ENCODE assay signal across 36 cellular contexts in the genomic region with DNA sequence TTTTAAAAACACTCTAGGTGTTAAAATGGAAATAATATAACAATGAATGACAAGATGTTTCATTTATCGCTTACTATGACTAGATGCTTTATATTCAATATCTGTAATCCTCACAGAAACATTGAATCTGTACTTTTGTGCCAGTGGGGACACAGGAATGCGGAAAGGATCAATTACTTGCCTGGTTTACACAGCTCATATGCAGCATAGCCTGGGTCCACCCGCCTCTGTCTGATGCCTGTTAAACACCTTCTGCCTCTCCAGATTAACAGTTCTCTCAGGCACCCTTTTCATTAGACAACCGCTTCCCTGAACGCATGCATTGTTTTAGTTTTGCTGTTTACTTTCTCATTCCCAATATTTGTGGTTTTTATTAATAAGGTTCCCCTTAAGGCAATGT. TPM values are rescaled to one million over a fixed set of nuclear protein-coding genes. Genes with fewer than 3 reads are reported as not detected.
"Had no signal": no experiment of that assay in that cellular context is flagged by ENCODE, and none has a peak within 500 bp of the region (broad histone marks: within the 10 kb centered on the region; RNA-seq: fewer than 3 reads in every experiment).

No MANE protein-coding gene starts in this region.

- H3K9me3 ChIP-seq: adrenal gland had no signal

- ATAC-seq: activated CD8-positive, alpha-beta memory T cell treated with anti-CD3 and anti-CD28 coated beads, Interleukin-2, amount 10 ng/mL, durations not matched to agents 7 days and 5 days; activated CD8-positive, alpha-beta T cell treated with anti-CD3 and anti-CD28 coated beads, Interleukin-2, amount 10 ng/mL, durations not matched to agents 7 days and 5 days had no signal

- H3K27me3 ChIP-seq: adrenal gland, cardiac muscle cell had no signal

- FAIRE-seq: astrocyte, bronchial epithelial cell, TTC549 had no signal

- H3K4me3 ChIP-seq: adrenal gland, cardiac muscle cell had no signal

- DNase-seq: activated B cell treated with CpG ODN at 0.5 μM for 24 hours; activated CD4-positive, alpha-beta memory T cell treated with anti-CD3 and anti-CD28 coated beads, Interleukin-2, amount 10 ng/mL, durations not matched to agents 7 days and 5 days; activated CD4-positive, alpha-beta T cell treated with anti-CD3 and anti-CD28 coated beads for 4 hours; activated CD4-positive, alpha-beta T cell treated with anti-CD3 and anti-CD28 coated beads, Interleukin-2, amount 10 ng/mL, durations not matched to agents 7 days and 5 days; activated CD4-positive, alpha-beta T cell treated with anti-CD3 and anti-CD28 coated beads, Interleukin-2, amount 50 U/mL, for 48 hours; activated CD4-positive, CD25-positive, alpha-beta regulatory T cell treated with anti-CD3 and anti-CD28 coated beads, Interleukin-2, amount 50 U/mL, for 72 hours; activated CD8-positive, alpha-beta memory T cell treated with anti-CD3 and anti-CD28 coated beads for 24 hours; activated CD8-positive, alpha-beta memory T cell treated with anti-CD3 and anti-CD28 coated beads, Interleukin-2, amount 10 ng/mL, durations not matched to agents 7 days and 5 days; activated CD8-positive, alpha-beta memory T cell treated with anti-CD3 and anti-CD28 coated beads, Interleukin-2, amount 50 U/mL, for 48 hours; activated CD8-positive, alpha-beta T cell treated with anti-CD3 and anti-CD28 coated beads, Interleukin-2, amount 10 ng/mL, durations not matched to agents 7 days and 5 days; activated effector memory CD4-positive, alpha-beta T cell treated with Interleukin-2 at 50 U/mL for 16 hours; activated gamma-delta T cell; activated naive CD4-positive, alpha-beta T cell treated with anti-CD3 and anti-CD28 coated beads, Interleukin-2, amount 10 ng/mL, durations not matched to agents 7 days and 5 days; activated naive CD4-positive, alpha-beta T cell treated with Interleukin-2 at 50 U/mL for 16 hours; activated naive CD8-positive, alpha-beta T cell treated with anti-CD3 and anti-CD28 coated beads for 36 hours; activated T-cell treated with anti-CD3 and anti-CD28 coated beads, Interleukin-2, amount 50 U/mL, for 24 hours; activated T-cell treated with anti-CD3 and anti-CD28 coated beads, Interleukin-2, amount 50 U/mL, for 48 hours; adrenal gland; amniotic stem cell; aorta; caudate nucleus; cerebellar nuclear complex; T-helper 1 cell; T-helper 2 cell; T-helper 9 cell had no signal

- H3K36me3 Mint-ChIP-seq: activated CD8-positive, alpha-beta memory T cell treated with anti-CD3 and anti-CD28 coated beads, Interleukin-2, amount 10 ng/mL, durations not matched to agents 7 days and 5 days; activated naive CD4-positive, alpha-beta T cell treated with anti-CD3 and anti-CD28 coated beads, Interleukin-2, amount 10 ng/mL, durations not matched to agents 7 days and 5 days; activated naive CD4-positive, alpha-beta T cell treated with anti-CD3 and anti-CD28 coated beads, Interleukin-2, amount 50 U/mL, for 24 hours; activated naive CD8-positive, alpha-beta T cell treated with anti-CD3 and anti-CD28 coated beads for 36 hours; brain had no signal

- H3K4me1 Mint-ChIP-seq: activated B cell treated with CpG ODN at 0.5 μM for 24 hours; activated CD4-positive, alpha-beta memory T cell treated with anti-CD3 and anti-CD28 coated beads, Interleukin-2, amount 10 ng/mL, durations not matched to agents 7 days and 5 days; activated CD4-positive, alpha-beta T cell treated with anti-CD3 and anti-CD28 coated beads, Interleukin-2, amount 10 ng/mL, durations not matched to agents 7 days and 5 days; activated CD8-positive, alpha-beta memory T cell treated with anti-CD3 and anti-CD28 coated beads, Interleukin-2, amount 10 ng/mL, durations not matched to agents 7 days and 5 days; activated naive CD4-positive, alpha-beta T cell treated with anti-CD3 and anti-CD28 coated beads, Interleukin-2, amount 10 ng/mL, durations not matched to agents 7 days and 5 days; activated naive CD4-positive, alpha-beta T cell treated with anti-CD3 and anti-CD28 coated beads, Interleukin-2, amount 50 U/mL, for 24 hours; activated naive CD8-positive, alpha-beta T cell treated with anti-CD3 and anti-CD28 coated beads for 36 hours; central memory CD8-positive, alpha-beta T cell had no signal

- H3K27ac ChIP-seq: adrenal gland, cardiac muscle cell, VCaP had no signal

- H3K27ac Mint-ChIP-seq: activated B cell treated with CpG ODN at 0.5 μM for 24 hours; activated CD4-positive, alpha-beta memory T cell treated with anti-CD3 and anti-CD28 coated beads, Interleukin-2, amount 10 ng/mL, durations not matched to agents 7 days and 5 days; activated CD4-positive, alpha-beta T cell treated with anti-CD3 and anti-CD28 coated beads, Interleukin-2, amount 10 ng/mL, durations not matched to agents 7 days and 5 days; activated CD8-positive, alpha-beta memory T cell treated with anti-CD3 and anti-CD28 coated beads, Interleukin-2, amount 10 ng/mL, durations not matched to agents 7 days and 5 days; activated CD8-positive, alpha-beta T cell treated with anti-CD3 and anti-CD28 coated beads, Interleukin-2, amount 10 ng/mL, durations not matched to agents 7 days and 5 days; activated naive CD4-positive, alpha-beta T cell treated with anti-CD3 and anti-CD28 coated beads, Interleukin-2, amount 10 ng/mL, durations not matched to agents 7 days and 5 days; activated naive CD4-positive, alpha-beta T cell treated with anti-CD3 and anti-CD28 coated beads, Interleukin-2, amount 50 U/mL, for 24 hours; activated naive CD8-positive, alpha-beta T cell treated with anti-CD3 and anti-CD28 coated beads for 36 hours; activated T-cell treated with anti-CD3 and anti-CD28 coated beads, Interleukin-2, amount 50 U/mL, for 24 hours; activated T-helper 2 cell treated with anti-CD3 and anti-CD28 coated beads, Interferon-gamma antibody, Interleukin-2, Interleukin-4, amounts not matched to agents 10 μg/mL and 5 μg/mL and 100 μg/mL, durations not matched to agents 14 hours and 24 hours and 36 hours; brain; T-helper 1 cell treated with Interleukin-12 subunit alpha and Interleukin-12 subunit beta and Interleukin-4 antibody, amounts not matched to agents 30 μg/mL and 1 μg/mL, for 36 hours; T-helper 2 cell treated with Interferon-gamma antibody and Interleukin-4, amounts not matched to agents 5 μg/mL and 100 μg/mL, for 36 hours had no signal

- H3K9me3 Mint-ChIP-seq: activated B cell treated with CpG ODN at 0.5 μM for 24 hours; activated CD4-positive, alpha-beta memory T cell treated with anti-CD3 and anti-CD28 coated beads, Interleukin-2, amount 10 ng/mL, durations not matched to agents 7 days and 5 days; activated CD4-positive, alpha-beta T cell treated with anti-CD3 and anti-CD28 coated beads, Interleukin-2, amount 10 ng/mL, durations not matched to agents 7 days and 5 days; activated naive CD4-positive, alpha-beta T cell treated with anti-CD3 and anti-CD28 coated beads, Interleukin-2, amount 10 ng/mL, durations not matched to agents 7 days and 5 days; activated naive CD4-positive, alpha-beta T cell treated with anti-CD3 and anti-CD28 coated beads, Interleukin-2, amount 50 U/mL, for 24 hours; activated naive CD8-positive, alpha-beta T cell treated with anti-CD3 and anti-CD28 coated beads for 36 hours; activated T-cell treated with anti-CD3 and anti-CD28 coated beads, Interleukin-2, amount 50 U/mL, for 24 hours; activated T-helper 2 cell treated with anti-CD3 and anti-CD28 coated beads, Interferon-gamma antibody, Interleukin-2, Interleukin-4, amounts not matched to agents 10 μg/mL and 5 μg/mL and 100 μg/mL, durations not matched to agents 14 hours and 24 hours and 36 hours; brain; central memory CD8-positive, alpha-beta T cell; T-helper 1 cell treated with Interleukin-12 subunit alpha and Interleukin-12 subunit beta and Interleukin-4 antibody, amounts not matched to agents 30 μg/mL and 1 μg/mL, for 36 hours; T-helper 2 cell treated with Interferon-gamma antibody and Interleukin-4, amounts not matched to agents 5 μg/mL and 100 μg/mL, for 36 hours had no signal

- H3K27me3 Mint-ChIP-seq: activated naive CD4-positive, alpha-beta T cell treated with anti-CD3 and anti-CD28 coated beads, Interleukin-2, amount 50 U/mL, for 24 hours had no signal

- H3K4me1 ChIP-seq: adrenal gland had no signal

- H3K4me3 Mint-ChIP-seq: activated B cell treated with CpG ODN at 0.5 μM for 24 hours; activated CD4-positive, alpha-beta memory T cell treated with anti-CD3 and anti-CD28 coated beads, Interleukin-2, amount 10 ng/mL, durations not matched to agents 7 days and 5 days; activated CD4-positive, alpha-beta T cell treated with anti-CD3 and anti-CD28 coated beads, Interleukin-2, amount 10 ng/mL, durations not matched to agents 7 days and 5 days; activated CD8-positive, alpha-beta memory T cell treated with anti-CD3 and anti-CD28 coated beads, Interleukin-2, amount 10 ng/mL, durations not matched to agents 7 days and 5 days; activated CD8-positive, alpha-beta T cell treated with anti-CD3 and anti-CD28 coated beads, Interleukin-2, amount 10 ng/mL, durations not matched to agents 7 days and 5 days; activated naive CD4-positive, alpha-beta T cell treated with anti-CD3 and anti-CD28 coated beads, Interleukin-2, amount 10 ng/mL, durations not matched to agents 7 days and 5 days; activated naive CD4-positive, alpha-beta T cell treated with anti-CD3 and anti-CD28 coated beads, Interleukin-2, amount 50 U/mL, for 24 hours; activated naive CD8-positive, alpha-beta T cell treated with anti-CD3 and anti-CD28 coated beads for 36 hours; activated T-cell treated with anti-CD3 and anti-CD28 coated beads, Interleukin-2, amount 50 U/mL, for 24 hours; brain; central memory CD8-positive, alpha-beta T cell; T-helper 1 cell treated with Interleukin-12 subunit alpha and Interleukin-12 subunit beta and Interleukin-4 antibody, amounts not matched to agents 30 μg/mL and 1 μg/mL, for 36 hours; T-helper 2 cell treated with Interferon-gamma antibody and Interleukin-4, amounts not matched to agents 5 μg/mL and 100 μg/mL, for 36 hours had no signal

- H3K36me3 ChIP-seq: adrenal gland, cardiac muscle cell had no signal

RNA-seq across cellular contexts. Expression of gene KCNAB1, which starts 12.9 kb away (rescaled TPM):
- total RNA-seq: activated B cell treated with CpG ODN at 0.5 μM for 24 hours; activated CD4-positive, alpha-beta memory T cell treated with anti-CD3 and anti-CD28 coated beads, Interleukin-2, amount 10 ng/mL, durations not matched to agents 7 days and 5 days; activated CD4-positive, alpha-beta T cell treated with anti-CD3 and anti-CD28 coated beads, Interleukin-2, amount 10 ng/mL, durations not matched to agents 7 days and 5 days; activated naive CD8-positive, alpha-beta T cell treated with anti-CD3 and anti-CD28 coated beads for 36 hours; activated T-helper 2 cell treated with anti-CD3 and anti-CD28 coated beads, Interferon-gamma antibody, Interleukin-2, Interleukin-4, amounts not matched to agents 10 μg/mL and 5 μg/mL and 100 μg/mL, durations not matched to agents 14 hours and 24 hours and 36 hours had no signal
